ENCODE assay signal across 23 cellular contexts in genomic region chr14:75214558-75214957, GRCh38.
"Had no signal": no experiment of that assay in that cellular context is flagged by ENCODE, and none has a peak within 500 bp of the region (broad histone marks: within the 10 kb centered on the region; RNA-seq: fewer than 3 reads in every experiment).

No MANE protein-coding gene starts in this region.

- H3K27ac Mint-ChIP-seq: nephron, neural progenitor cell, type B pancreatic cell had no signal

- H3K36me3 Mint-ChIP-seq: neural progenitor cell, type B pancreatic cell had no signal

- H3K36me3 ChIP-seq: esophagus squamous epithelium, lower lobe of right lung, neural progenitor cell, prostate gland, right atrium auricular region, stomach, thyroid gland had no signal

- H3K4me1 Mint-ChIP-seq: nephron, neural progenitor cell had no signal

- H3K4me3 Mint-ChIP-seq: nephron, neural progenitor cell, type B pancreatic cell had no signal

- H3K27ac ChIP-seq: esophagus squamous epithelium, lower lobe of right lung, neural progenitor cell, prostate gland, right atrium auricular region, stomach, thyroid gland had no signal

- H3K9ac ChIP-seq: neural progenitor cell had no signal

- H3K4me3 ChIP-seq: coronary artery, esophagus squamous epithelium, lower lobe of right lung, neural progenitor cell, prostate gland, right atrium auricular region, smooth muscle cell, stomach, thyroid gland had no signal

- H3K9me3 Mint-ChIP-seq: nephron, neural progenitor cell, type B pancreatic cell had no signal

- ATAC-seq: left ventricle myocardium superior, lower lobe of right lung had no signal

- DNase-seq: dermis blood vessel endothelial cell; erythroblast; esophagus squamous epithelium; hypothalamus; left ventricle myocardium superior; lower lobe of right lung; stimulated activated CD4-positive, alpha-beta T cell treated with anti-CD3 and anti-CD28 coated beads, Interleukin-12 subunit alpha, Interleukin-12 subunit beta, amount 100 ng/mL, for 4 hours; stimulated activated CD4-positive, alpha-beta T cell treated with anti-CD3 and anti-CD28 coated beads, Interleukin-1b, Interleukin-23, amount 100 ng/mL, for 48 hours; stimulated activated CD4-positive, alpha-beta T cell treated with anti-CD3 and anti-CD28 coated beads, Interleukin-4, amount 100 ng/mL, for 1 hour; stimulated activated CD8-positive, alpha-beta memory T cell treated with anti-CD3 and anti-CD28 coated beads, Interleukin-4, amount 100 ng/mL, for 48 hours; stimulated activated naive CD4-positive, alpha-beta T cell treated with Interleukin-2 at 50 U/mL for 16 hours; stomach; thyroid gland had no signal

- H3K4me1 ChIP-seq: esophagus squamous epithelium, lower lobe of right lung, neural progenitor cell, prostate gland, right atrium auricular region, stomach had no signal

- H3K27me3 ChIP-seq: esophagus squamous epithelium, neural progenitor cell, right atrium auricular region, stomach, thyroid gland had no signal

- H3K9me3 ChIP-seq: esophagus squamous epithelium, lower lobe of right lung, prostate gland, right atrium auricular region, stomach, thyroid gland had no signal

- H3K4me2 ChIP-seq: neural progenitor cell, smooth muscle cell had no signal

- FAIRE-seq: endometrium, frontal cortex, keratinocyte had no signal

- H2AFZ ChIP-seq: neural progenitor cell had no signal
